ENCODE assay signal across 8 cellular contexts in genomic region chr1:111448918-111449702, GRCh38. TPM values are rescaled to one million over a fixed set of nuclear protein-coding genes. Genes with fewer than 3 reads are reported as not detected.
DNase-seq lines count a peak whose midpoint lies in the region; ATAC-seq, FAIRE-seq and TF ChIP-seq lines count a peak whose summit lies in the region.

Gene ATP5PB (plus strand): TSS chr1:111449464. CDS start chr1:111449542, 78 bp downstream.
Gene WDR77 (minus strand): TSS chr1:111449256. CDS start chr1:111449169, 87 bp downstream.

- no peaks in the 10 kb centered on the region for H3K9me3 ChIP-seq in adipocyte (ENCODE audit: control insufficient read depth, low read length)
- H3K9me3 ChIP-seq in pancreas, result no peaks in the 10 kb centered on the region
- no peaks in the 10 kb centered on the region for H3K9me3 ChIP-seq in tibial artery

- peak; percentile 98 for ATAC-seq in HG02798 (IDR thresholded peaks at IDR 0.05; ENCODE audit: poor library complexity, unreplicated experiment)
- peak; percentile 95 for ATAC-seq in Right ventricle myocardium superior (ENCODE audit: poor library complexity)
- ATAC-seq in pancreas, result peak; percentile 96 to 98 (median 97)

- peak; percentile 95 for FAIRE-seq in pancreas (lab: Jason Lieb, UNC)

- peaks cover 57% of the 10 kb centered on the region for H3K36me3 ChIP-seq in adipocyte (ENCODE audit: control insufficient read depth, insufficient read depth, low read length, severe bottlenecking)
- H3K36me3 ChIP-seq in pancreas, result no peaks in the 10 kb centered on the region
- H3K36me3 ChIP-seq in tibial artery, result peaks cover 0 to 32% (median 20%) of the 10 kb centered on the region in 3 donors

- H3K4me1 ChIP-seq in adipocyte (ENCODE audit: control insufficient read depth, insufficient read depth, low read length), result peaks cover 33% of the 10 kb centered on the region
- H3K4me1 ChIP-seq in pancreas, result peaks cover 18 to 41% (median 20%) of the 10 kb centered on the region in 3 donors
- peaks cover 0 to 49% (median 33%) of the 10 kb centered on the region in 4 donors for H3K4me1 ChIP-seq in tibial artery

- 0% methylated on average over 44 to 54 of the region's 54 CpGs for WGBS in pancreas, 2 donors

- H3K27ac ChIP-seq in pancreas, result peak within 1 kb of the TSS; percentile 33 to 68 (median 56)
- peak within 1 kb of the TSS; percentile 82 to 89 for H3K27ac ChIP-seq in tibial artery

- no peaks in the 10 kb centered on the region for H3K27me3 ChIP-seq in adipocyte (replicated peaks; ENCODE audit: control insufficient read depth, insufficient read depth, low read length)
- no peaks in the 10 kb centered on the region for H3K27me3 ChIP-seq in pancreas
- H3K27me3 ChIP-seq in tibial artery, result no peaks in the 10 kb centered on the region

- intact Hi-C loops in Right ventricle myocardium superior (cut with DNase I) (no loop called here), pancreas (cut with DNase I) (no loop called here), tibial artery (cut with DNase I; ENCODE audit: low total_unique reads) (no loop called here)

- DNase-seq in NCI-H1436 (lab: John Stamatoyannopoulos, UW) (peak; percentile 99), T follicular helper cell (ENCODE audit: low read depth) (peak; percentile 84), adipocyte (ENCODE audit: low read depth) (peak; percentile 100), Right ventricle myocardium superior (peak; percentile 95), pancreas (peak; percentile 84 to 96 (median 96)), tibial artery (peak; percentile 97 to 98)

- TF ChIP-seq CTCF in GM12875 (IDR thresholded peaks at IDR 0.05; ENCODE audit: borderline replicate concordance, insufficient read depth, low read depth, low read length), result no peak
- TF ChIP-seq CTCF in pancreas (IDR thresholded peaks at IDR 0.05), result no peak
- TF ChIP-seq CTCF in tibial artery (IDR thresholded peaks at IDR 0.05), result no peak

- H3K9ac ChIP-seq in adipocyte (ENCODE audit: low read length), result peak within 1 kb of the TSS; percentile 99

- H3K4me3 ChIP-seq in GM12875 (ENCODE audit: low read depth, low read length), result peak within 1 kb of the TSS; percentile 98
- H3K4me3 ChIP-seq in adipocyte (ENCODE audit: low read length), result peak within 1 kb of the TSS; percentile 95
- H3K4me3 ChIP-seq in pancreas, result peak within 1 kb of the TSS; percentile 72 to 84 (median 77)
- H3K4me3 ChIP-seq in tibial artery, result peak within 1 kb of the TSS; percentile 79 to 93

RNA-seq across cellular contexts. Expression of gene ATP5PB, which starts in this region (rescaled TPM):
- 680 TPM for total RNA-seq in Right ventricle myocardium superior
- total RNA-seq in pancreas, result 100 to 1,000 TPM in 2 of 6 donors, 10 to 100 TPM in 4; 56.3 to 103 (median 89.2) TPM
- 100 to 1,000 TPM in 1 of 2 donors, 10 to 100 TPM in 1; 71.5 to 138 TPM for polyA plus RNA-seq in pancreas

RNA-seq across cellular contexts. Expression of gene WDR77, which starts in this region (rescaled TPM):
- total RNA-seq in Right ventricle myocardium superior, result 25.4 TPM
- total RNA-seq in pancreas, result 10 to 100 TPM in 2 of 6 donors, 1 to 10 TPM in 4; 4.8 to 13.9 (median 9.3) TPM
- 10 to 100 TPM; 10.6 to 15.2 TPM for polyA plus RNA-seq in pancreas

Comparison
In these comparisons a context has a peak if more than half of its experiments do, and no peak if none do; other contexts are left out.
1. Peak in every context shown above with its lines: DNase-seq, ATAC-seq, H3K4me3 ChIP-seq and H3K27ac ChIP-seq.